30 cellular contexts compared by ENCODE assay signal in genomic region chr6:137256350-137257128, GRCh38.
"Had no signal": no experiment of that assay in that cellular context is flagged by ENCODE, and none has a peak within 500 bp of the region (broad histone marks: within the 10 kb centered on the region; RNA-seq: fewer than 3 reads in every experiment).

No MANE protein-coding gene starts in this region.

- H3K4me3 Mint-ChIP-seq: activated CD4-positive, alpha-beta memory T cell treated with anti-CD3 and anti-CD28 coated beads for 36 hours; activated CD8-positive, alpha-beta memory T cell treated with anti-CD3 and anti-CD28 coated beads, Interleukin-2, amount 10 ng/mL, durations not matched to agents 7 days and 5 days; activated CD8-positive, alpha-beta T cell treated with anti-CD3 and anti-CD28 coated beads, Interleukin-2, amount 10 ng/mL, durations not matched to agents 7 days and 5 days; activated naive CD4-positive, alpha-beta T cell treated with anti-CD3 and anti-CD28 coated beads for 36 hours; activated naive CD4-positive, alpha-beta T cell treated with anti-CD3 and anti-CD28 coated beads, Interleukin-2, amount 50 U/mL, for 24 hours; activated naive CD8-positive, alpha-beta T cell treated with anti-CD3 and anti-CD28 coated beads for 36 hours; activated naive CD8-positive, alpha-beta T cell treated with anti-CD3 and anti-CD28 coated beads, Interleukin-2, amount 50 U/mL, for 24 hours; activated T-helper 1 cell treated with anti-CD3 and anti-CD28 coated beads, Interleukin-12 subunit alpha, Interleukin-12 subunit beta, Interleukin-2, Interleukin-4 antibody, amounts not matched to agents 30 ng/mL and 10 ng/mL and 1 ng/mL, durations not matched to agents 14 hours and 24 hours and 36 hours; endodermal cell; T-helper 17 cell; T-helper 2 cell treated with Interferon-gamma antibody and Interleukin-4, amounts not matched to agents 5 μg/mL and 100 μg/mL, for 36 hours had no signal

- H3K27me3 Mint-ChIP-seq: T-helper 17 cell had no signal

- H3K4me1 Mint-ChIP-seq: endodermal cell had no signal

- H3K4me3 ChIP-seq: adrenal gland, body of pancreas, dorsolateral prefrontal cortex had no signal

- ATAC-seq: activated CD8-positive, alpha-beta memory T cell treated with anti-CD3 and anti-CD28 coated beads, Interleukin-2, amount 10 ng/mL, durations not matched to agents 7 days and 5 days; activated CD8-positive, alpha-beta T cell treated with anti-CD3 and anti-CD28 coated beads, Interleukin-2, amount 10 ng/mL, durations not matched to agents 7 days and 5 days; activated naive CD8-positive, alpha-beta T cell treated with anti-CD3 and anti-CD28 coated beads, Interleukin-2, amount 50 U/mL, for 24 hours; body of pancreas; esophagus mucosa; T-helper 17 cell had no signal

- H3K36me3 ChIP-seq: adrenal gland had no signal

- H3K27me3 ChIP-seq: adrenal gland, body of pancreas had no signal

- H3K27ac ChIP-seq: adrenal gland, body of pancreas, dorsolateral prefrontal cortex had no signal

- H3K27ac Mint-ChIP-seq: activated CD4-positive, alpha-beta memory T cell treated with anti-CD3 and anti-CD28 coated beads for 36 hours; activated CD8-positive, alpha-beta memory T cell treated with anti-CD3 and anti-CD28 coated beads, Interleukin-2, amount 10 ng/mL, durations not matched to agents 7 days and 5 days; activated CD8-positive, alpha-beta T cell treated with anti-CD3 and anti-CD28 coated beads, Interleukin-2, amount 10 ng/mL, durations not matched to agents 7 days and 5 days; activated naive CD4-positive, alpha-beta T cell treated with anti-CD3 and anti-CD28 coated beads for 36 hours; activated naive CD4-positive, alpha-beta T cell treated with anti-CD3 and anti-CD28 coated beads, Interleukin-2, amount 50 U/mL, for 24 hours; activated naive CD8-positive, alpha-beta T cell treated with anti-CD3 and anti-CD28 coated beads for 36 hours; activated naive CD8-positive, alpha-beta T cell treated with anti-CD3 and anti-CD28 coated beads, Interleukin-2, amount 50 U/mL, for 24 hours; activated T-helper 1 cell treated with anti-CD3 and anti-CD28 coated beads, Interleukin-12 subunit alpha, Interleukin-12 subunit beta, Interleukin-2, Interleukin-4 antibody, amounts not matched to agents 30 ng/mL and 10 ng/mL and 1 ng/mL, durations not matched to agents 14 hours and 24 hours and 36 hours; activated T-helper 2 cell treated with anti-CD3 and anti-CD28 coated beads, Interferon-gamma antibody, Interleukin-2, Interleukin-4, amounts not matched to agents 10 μg/mL and 5 μg/mL and 100 μg/mL, durations not matched to agents 14 hours and 24 hours and 36 hours; endodermal cell; T-helper 17 cell; T-helper 2 cell treated with Interferon-gamma antibody and Interleukin-4, amounts not matched to agents 5 μg/mL and 100 μg/mL, for 36 hours had no signal

- DNase-seq: activated CD4-positive, alpha-beta memory T cell treated with anti-CD3 and anti-CD28 coated beads for 36 hours; activated CD4-positive, alpha-beta T cell treated with anti-CD3 and anti-CD28 coated beads for 1 hour; activated CD4-positive, alpha-beta T cell treated with anti-CD3 and anti-CD28 coated beads for 4 hours; activated CD8-positive, alpha-beta memory T cell treated with anti-CD3 and anti-CD28 coated beads, Interleukin-2, amount 10 ng/mL, durations not matched to agents 7 days and 5 days; activated CD8-positive, alpha-beta memory T cell treated with anti-CD3 and anti-CD28 coated beads, Interleukin-2, amount 50 U/mL, for 4 hours; activated CD8-positive, alpha-beta T cell treated with anti-CD3 and anti-CD28 coated beads, Interleukin-2, amount 10 ng/mL, durations not matched to agents 7 days and 5 days; activated effector memory CD4-positive, alpha-beta T cell treated with anti-CD3 and anti-CD28 coated beads, Interleukin-2, amount 50 U/mL, for 16 hours; activated naive CD4-positive, alpha-beta T cell treated with anti-CD3 and anti-CD28 coated beads for 36 hours; activated naive CD8-positive, alpha-beta T cell treated with anti-CD3 and anti-CD28 coated beads for 36 hours; activated naive CD8-positive, alpha-beta T cell treated with anti-CD3 and anti-CD28 coated beads, Interleukin-2, amount 50 U/mL, for 24 hours; activated T-cell treated with anti-CD3 and anti-CD28 coated beads, Interleukin-2, amount 50 U/mL, for 1 hour; activated T-cell treated with anti-CD3 and anti-CD28 coated beads, Interleukin-2, amount 50 U/mL, for 48 hours; adrenal gland; amygdala; aorta; body of pancreas; caudate nucleus; dorsolateral prefrontal cortex; effector memory CD4-positive, alpha-beta T cell; endodermal cell; foreskin fibroblast; head of caudate nucleus; T-helper 1 cell; T-helper 17 cell; T1000 had no signal

- H3K9me3 ChIP-seq: body of pancreas had no signal
